Comparison of ENCODE assay signal across 8 cellular contexts in the genomic region with DNA sequence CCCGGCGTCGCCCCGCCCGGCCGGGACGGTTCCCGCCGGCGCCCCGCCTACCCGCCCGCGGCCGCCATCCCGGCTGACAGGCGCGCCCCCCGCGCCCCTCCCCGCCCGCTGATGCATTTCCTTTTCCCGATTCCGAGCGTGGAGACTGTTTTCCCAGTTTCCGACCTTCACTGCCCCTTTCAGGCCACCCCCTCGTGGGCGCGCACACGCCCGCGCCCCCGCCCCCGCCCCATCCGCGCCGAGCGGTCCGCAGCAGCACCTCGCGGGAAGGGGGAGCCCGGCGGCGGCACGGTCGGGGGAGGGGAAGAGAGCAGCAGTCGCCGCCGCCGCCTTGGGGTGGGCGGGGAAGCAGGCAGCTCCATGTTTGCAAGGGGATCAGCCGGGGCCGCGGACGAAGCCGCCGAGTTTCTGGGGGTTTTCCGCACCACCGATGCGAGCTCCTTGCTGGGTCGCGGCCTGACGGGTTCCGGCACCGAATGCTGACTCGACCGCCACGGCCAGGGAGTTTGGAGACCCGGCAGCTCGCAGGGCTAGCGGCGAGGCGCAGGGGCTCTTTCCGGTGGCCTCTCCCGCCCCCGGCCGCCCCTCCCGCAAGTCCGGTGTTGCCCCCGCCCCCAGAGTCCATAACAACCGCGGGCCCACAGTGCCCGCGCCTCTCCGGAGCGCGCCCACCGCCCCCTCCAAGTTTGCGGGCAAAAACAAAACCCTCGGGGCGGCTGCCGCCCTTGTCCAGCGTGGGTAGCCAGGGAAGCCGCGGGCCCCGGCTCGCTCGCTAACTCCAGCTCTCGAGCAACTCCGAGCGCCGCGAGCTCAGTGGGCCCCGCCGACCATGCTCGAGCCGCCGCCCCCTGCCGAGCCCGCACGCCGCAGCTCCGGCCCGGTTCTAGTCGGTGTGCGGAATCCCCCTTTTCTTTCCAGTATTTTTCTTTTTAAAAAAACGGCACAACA. TPM values are rescaled to one million over a fixed set of nuclear protein-coding genes. Genes with fewer than 3 reads are reported as not detected.
DNase-seq lines count a peak whose midpoint lies in the region; ATAC-seq and TF ChIP-seq lines count a peak whose summit lies in the region.

No MANE protein-coding gene starts in this region.

- H3K9ac ChIP-seq in HCT116 (ENCODE audit: low read length), result peak overlapping the region; percentile 97

- TF ChIP-seq POLR2A in HCT116 (IDR thresholded peaks at IDR 0.05; ENCODE audit: borderline replicate concordance, extremely low read depth, insufficient read depth, insufficient read length) (no peak), prostate gland (IDR thresholded peaks at IDR 0.05) (no peak)

- H3K4me1 ChIP-seq in HCT116 (ENCODE audit: control insufficient read depth in 1 of 2, insufficient read depth in 2 of 2, low read length in 2 of 2) (peaks cover under 1 to 35% of the 10 kb centered on the region in 2 experiments), cardiac muscle cell (ENCODE audit: low read depth) (no peaks in the 10 kb centered on the region), prostate gland (replicated peaks) (peaks cover 9% of the 10 kb centered on the region), upper lobe of right lung (peaks cover 13% of the 10 kb centered on the region)

- peaks cover 30% of the 10 kb centered on the region for H3K79me2 ChIP-seq in HCT116 (ENCODE audit: insufficient read depth, low read length)

- H3K9me2 ChIP-seq in HCT116 (ENCODE audit: insufficient read depth), result no peaks in the 10 kb centered on the region

- no TSS peak for BruUV-seq in HCT116 (replicated peaks; lab: Mats Ljungman, UMichigan)

- H3K27ac ChIP-seq in HCT116 (ENCODE audit: low read depth, low read length), result peak overlapping the region; percentile 62
- peak overlapping the region; percentile 93 for H3K27ac ChIP-seq in cardiac muscle cell
- H3K27ac ChIP-seq in prostate gland, result peak overlapping the region; percentile 98
- H3K27ac ChIP-seq in upper lobe of right lung, result peak overlapping the region; percentile 93

- TF ChIP-seq RAD21 in HCT116 (IDR thresholded peaks at IDR 0.05; ENCODE audit: low read depth), result no peak

- H3K27me3 ChIP-seq in HCT116 (ENCODE audit: insufficient read depth, low read length), result no peaks in the 10 kb centered on the region
- H3K27me3 ChIP-seq in cardiac muscle cell, result no peaks in the 10 kb centered on the region
- H3K27me3 ChIP-seq in prostate gland (replicated peaks; ENCODE audit: insufficient read depth), result no peaks in the 10 kb centered on the region
- no peaks in the 10 kb centered on the region for H3K27me3 ChIP-seq in upper lobe of right lung

- peak overlapping the region; percentile 73 for H3K4me2 ChIP-seq in HCT116 (ENCODE audit: low read length)

- H3K9me3 ChIP-seq in HCT116 (ENCODE audit: control insufficient read depth in 1 of 2, insufficient read depth in 1 of 2, low read depth in 1 of 2, low read length in 2 of 2) (no peaks in the 10 kb centered on the region), cardiac muscle cell (ENCODE audit: low read depth) (no peaks in the 10 kb centered on the region), prostate gland (no peaks in the 10 kb centered on the region), upper lobe of right lung (no peaks in the 10 kb centered on the region)

- peak overlapping the region; percentile 89 for H3K4me3 ChIP-seq in AG04449 (ENCODE audit: low read depth, low read length)
- peak overlapping the region; percentile 92 to 97 for H3K4me3 ChIP-seq in HCT116 (replicated peaks in 1 of 2; ENCODE audit: low read depth in 1 of 2, low read length in 2 of 2)
- peak overlapping the region; percentile 74 for H3K4me3 ChIP-seq in cardiac muscle cell
- H3K4me3 ChIP-seq in prostate gland, result peak overlapping the region; percentile 72 to 96
- H3K4me3 ChIP-seq in upper lobe of right lung, result peak overlapping the region; percentile 94

- ATAC-seq in HCT116 (no peak), upper lobe of right lung (no peak), GM21447 (IDR thresholded peaks at IDR 0.05; ENCODE audit: unreplicated experiment) (no peak)

- TF ChIP-seq CTCF in AG04449 (IDR thresholded peaks at IDR 0.05; ENCODE audit: insufficient read depth, low read length, missing control alignments) (no peak), HCT116 (IDR thresholded peaks at IDR 0.05 in 2 of 3, conservative IDR thresholded peaks at IDR 0.05 in 1 of 3; ENCODE audit: borderline replicate concordance in 1 of 3, insufficient read depth in 1 of 3, low read depth in 2 of 3, low read length in 2 of 3) (no peak), cardiac muscle cell (IDR thresholded peaks at IDR 0.05; ENCODE audit: low read depth, low read length) (no peak), prostate gland (IDR thresholded peaks at IDR 0.05) (no peak), upper lobe of right lung (IDR thresholded peaks at IDR 0.05) (no peak)

- POLR2A ChIA-PET in AG04449 (lab: Yijun Ruan, JAX), result interaction anchor here (0.6 to 1.8 kb wide), 11 partner anchors 9 to 238 kb away, joined by 3 to 11 read pairs (median 4); partner anchors contain the start of genes MAN2C1, SNUPN and SNX33
- POLR2A ChIA-PET in HCT116 (lab: Charles Lee), result interaction anchor here (0.7 to 4.0 kb wide), 15 partner anchors 9 to 218 kb away, joined by 3 to 39 read pairs (median 5); partner anchors contain the start of genes IMP3, MAN2C1, NEIL1 and SNUPN

- CTCF ChIA-PET in AG04449 (lab: Yijun Ruan, JAX) (interaction anchor here (1.0 to 1.6 kb wide), 6 partner anchors 10 to 155 kb away, joined by 3 to 9 read pairs (median 4); partner anchors contain the start of gene MAN2C1), HCT116 (lab: Charles Lee) (interaction anchor here (1.2 to 5.4 kb wide), 5 partner anchors 87 to 232 kb away, joined by 3 to 34 read pairs (median 5); partner anchors contain the start of genes MAN2C1 and SNX33)

- WGBS in prostate gland, result under 1% methylated on average over 83 of the region's 117 CpGs

- peaks cover 2% of the 10 kb centered on the region; the same call in 1 of the 2 replicates for H4K20me1 ChIP-seq in HCT116 (ENCODE audit: insufficient read depth)

- intact Hi-C loops in HCT116 (cut with micrococcal nuclease) (loop anchor here (1.0 to 5.0 kb wide), 2 partner anchors 123 to 186 kb away; partner anchors contain the start of genes IMP3 and PTPN9), prostate gland (cut with DNase I) (loop anchor here (5.0 kb wide), 1 partner anchor 123 kb away; the partner anchor contains the start of gene PTPN9), upper lobe of right lung (cut with DNase I) (no loop called here)

- no peaks in the 10 kb centered on the region for H3K36me3 ChIP-seq in HCT116 (ENCODE audit: control insufficient read depth in 1 of 2, insufficient read depth in 2 of 2, low read length in 2 of 2)
- no peaks in the 10 kb centered on the region for H3K36me3 ChIP-seq in cardiac muscle cell
- no peaks in the 10 kb centered on the region for H3K36me3 ChIP-seq in prostate gland
- no peaks in the 10 kb centered on the region for H3K36me3 ChIP-seq in upper lobe of right lung

- DNase-seq in AG04449 (ENCODE audit: low read depth, low spot score) (no peak), HCT116 (ENCODE audit: low read depth, low spot score) (peak; percentile 26), SIG-M5 treated with dmso at 0.1 percent for 504 hours (lab: John Stamatoyannopoulos, UW; ENCODE audit: unreplicated experiment) (peak; percentile 76), cardiac muscle cell (ENCODE audit: low read depth in 1 of 2, low spot score in 1 of 2) (peak in 1 of 2 donors; percentile 83), prostate gland (ENCODE audit: low spot score) (peak; percentile 35), upper lobe of right lung (peak; percentile 90)
- peak; percentile 84 for DNase-seq in activated naive CD4-positive, alpha-beta T cell treated with Interleukin-2 at 50 U/mL for 16 hours

- RAD21 ChIA-PET in HCT116 (lab: Charles Lee; ENCODE audit: low non-redundant PET in 1 of 2, low total read pairs in 2 of 2, uncharacterized antibody in 2 of 2, unreplicated experiment in 2 of 2), result interaction anchor here (0.9 to 1.0 kb wide), 4 partner anchors 54 to 186 kb away, joined by 3 to 5 read pairs (median 3); partner anchors contain the start of genes IMP3 (in 1 of the 2) and MAN2C1 (in 1 of the 2)

- H2AFZ ChIP-seq in HCT116 (ENCODE audit: low read depth, low read length, poor library complexity, severe bottlenecking), result no peak overlapping the region

TF ChIP-seq in HCT116, 20 proteins besides CTCF, POLR2A, EP300 and RAD21:
- TF ChIP-seq, protein P1, sequence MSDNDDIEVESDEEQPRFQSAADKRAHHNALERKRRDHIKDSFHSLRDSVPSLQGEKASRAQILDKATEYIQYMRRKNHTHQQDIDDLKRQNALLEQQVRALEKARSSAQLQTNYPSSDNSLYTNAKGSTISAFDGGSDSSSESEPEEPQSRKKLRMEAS (IDR thresholded peaks at IDR 0.05), result no peak
- TF ChIP-seq POLR2AphosphoS5 (IDR thresholded peaks at IDR 0.05; ENCODE audit: low read depth, low read length), result peak; percentile 64

RNA-seq across cellular contexts. Expression of gene SIN3A, which starts 3.3 kb away (rescaled TPM):
- total RNA-seq in HCT116 (2021; ENCODE audit: unreplicated experiment) (70.1 TPM), cardiac muscle cell (32.8 and 41.1 TPM in 2 replicates), prostate gland (10 to 100 TPM; 51.0 to 98.6 TPM), upper lobe of right lung (56.0 TPM)
- polyA plus RNA-seq in HCT116 (2012), result 38.4 and 38.5 TPM in 2 replicates
- polyA plus RNA-seq in cardiac muscle cell, result 19.2 and 28.4 TPM in 2 replicates
